ENCODE assay signal across 1 cellular context in the genomic region with DNA sequence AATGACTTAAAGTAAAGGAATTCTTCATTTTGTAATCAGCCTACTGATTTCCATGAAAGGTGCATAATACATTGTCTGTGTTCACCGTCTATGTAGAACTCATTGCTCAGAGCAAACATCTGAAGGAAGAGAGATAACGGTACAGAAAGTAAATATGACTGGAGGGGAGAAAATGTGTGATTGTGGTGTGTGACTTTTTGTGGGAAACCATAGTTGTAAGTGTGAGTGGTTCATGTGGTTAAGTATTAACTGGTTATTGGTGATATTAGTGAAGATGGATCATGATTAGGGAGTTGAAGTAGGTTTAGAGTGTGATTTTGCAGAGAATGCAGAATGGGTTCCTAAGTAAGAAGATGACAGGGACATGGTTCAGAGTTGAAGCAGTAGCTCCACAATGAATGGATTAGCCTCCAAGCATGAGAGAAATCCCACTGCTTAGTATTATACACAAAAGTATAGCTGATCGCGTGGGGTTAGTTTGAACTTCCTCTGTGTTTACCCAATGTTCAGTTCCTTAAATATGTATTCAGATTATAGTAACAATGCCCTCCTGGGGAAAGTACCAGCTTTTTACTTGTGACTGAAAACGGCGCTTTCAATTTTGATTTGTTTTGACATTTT.
A peak's percentile ranks its signal among the peaks of the same experiment; 100 is the strongest.
TF ChIP-seq lines count a peak whose summit lies in the region.

No MANE protein-coding gene starts in this region.

TF ChIP-seq in HepG2, 621 proteins besides CTCF, POLR2A, EP300 and RAD21 (continued from another document and continues in another):
- TF ChIP-seq ESRRA (CRISPR knock-in tag; IDR thresholded peaks at IDR 0.05; ENCODE audit: low read depth) (no peak), NONO (IDR thresholded peaks at IDR 0.05) (no peak), NONO (CRISPR knock-in tag; conservative IDR thresholded peaks at IDR 0.05) (peak; percentile 76), BCL6 (CRISPR knock-in tag; IDR thresholded peaks at IDR 0.05) (peak; percentile 100), KLF6 (CRISPR knock-in tag; IDR thresholded peaks at IDR 0.05) (0 out of 2 replicates have a peak, but pooled peaks have one; percentile 27), SMAD3 (CRISPR knock-in tag; IDR thresholded peaks at IDR 0.05) (peak; percentile 58; the same call in 1 of the 2 replicates), NCOA5 (CRISPR knock-in tag; IDR thresholded peaks at IDR 0.05) (no peak), ZNF143 (CRISPR knock-in tag; IDR thresholded peaks at IDR 0.05) (no peak), ZBTB3 (CRISPR knock-in tag; IDR thresholded peaks at IDR 0.05; ENCODE audit: borderline replicate concordance, low read depth) (no peak), THRA (CRISPR knock-in tag; IDR thresholded peaks at IDR 0.05; ENCODE audit: borderline replicate concordance) (peak; percentile 84; the same call in 1 of the 2 replicates), ZGPAT (CRISPR knock-in tag; IDR thresholded peaks at IDR 0.05) (peak; percentile 72), ZNF510 (CRISPR knock-in tag; IDR thresholded peaks at IDR 0.05; ENCODE audit: low read depth) (0 out of 2 replicates have a peak, but pooled peaks have one; percentile 27), HOXD1 (CRISPR knock-in tag; IDR thresholded peaks at IDR 0.05) (peak; percentile 97), PHF5A (CRISPR knock-in tag; IDR thresholded peaks at IDR 0.05; ENCODE audit: low read depth, unreplicated experiment) (no peak), ZFP1 (CRISPR knock-in tag; IDR thresholded peaks at IDR 0.05) (0 out of 2 replicates have a peak, but pooled peaks have one; percentile 52), ZNF574 (CRISPR knock-in tag; IDR thresholded peaks at IDR 0.05) (no peak), CREM (IDR thresholded peaks at IDR 0.05) (peak; percentile 86), CREM (CRISPR knock-in tag; IDR thresholded peaks at IDR 0.05) (no peak), ARID5B (CRISPR knock-in tag; IDR thresholded peaks at IDR 0.05) (peak; percentile 98), JUND (CRISPR knock-in tag; IDR thresholded peaks at IDR 0.05) (peak; percentile 59; the same call in 1 of the 2 replicates), CHD4 (IDR thresholded peaks at IDR 0.05; ENCODE audit: borderline replicate concordance, low read length) (peak; percentile 79), ZNF816 (CRISPR knock-in tag; IDR thresholded peaks at IDR 0.05; ENCODE audit: borderline replicate concordance) (no peak), IKZF1 (IDR thresholded peaks at IDR 0.05) (no peak), ZNF160 (CRISPR knock-in tag; IDR thresholded peaks at IDR 0.05) (no peak), STAT6 (CRISPR knock-in tag; IDR thresholded peaks at IDR 0.05; ENCODE audit: borderline replicate concordance) (no peak), TARDBP (CRISPR knock-in tag; IDR thresholded peaks at IDR 0.05) (peak; percentile 82; the same call in 1 of the 2 replicates), MNT (IDR thresholded peaks at IDR 0.05) (peak; percentile 12; the same call in 1 of the 2 replicates)
- TF ChIP-seq, protein P1, sequence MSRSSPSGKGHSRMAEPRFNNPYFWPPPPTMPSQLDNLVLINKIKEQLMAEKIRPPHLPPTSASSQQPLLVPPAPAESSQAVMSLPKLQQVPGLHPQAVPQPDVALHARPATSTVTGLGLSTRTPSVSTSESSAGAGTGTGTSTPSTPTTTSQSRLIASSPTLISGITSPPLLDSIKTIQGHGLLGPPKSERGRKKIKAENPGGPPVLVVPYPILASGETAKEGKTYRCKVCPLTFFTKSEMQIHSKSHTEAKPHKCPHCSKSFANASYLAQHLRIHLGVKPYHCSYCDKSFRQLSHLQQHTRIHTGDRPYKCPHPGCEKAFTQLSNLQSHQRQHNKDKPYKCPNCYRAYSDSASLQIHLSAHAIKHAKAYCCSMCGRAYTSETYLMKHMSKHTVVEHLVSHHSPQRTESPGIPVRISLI (CRISPR knock-in tag; IDR thresholded peaks at IDR 0.05; ENCODE audit: borderline replicate concordance) = peak; percentile 60; the same call in 1 of the 2 replicates
- TF ChIP-seq, protein P2, sequence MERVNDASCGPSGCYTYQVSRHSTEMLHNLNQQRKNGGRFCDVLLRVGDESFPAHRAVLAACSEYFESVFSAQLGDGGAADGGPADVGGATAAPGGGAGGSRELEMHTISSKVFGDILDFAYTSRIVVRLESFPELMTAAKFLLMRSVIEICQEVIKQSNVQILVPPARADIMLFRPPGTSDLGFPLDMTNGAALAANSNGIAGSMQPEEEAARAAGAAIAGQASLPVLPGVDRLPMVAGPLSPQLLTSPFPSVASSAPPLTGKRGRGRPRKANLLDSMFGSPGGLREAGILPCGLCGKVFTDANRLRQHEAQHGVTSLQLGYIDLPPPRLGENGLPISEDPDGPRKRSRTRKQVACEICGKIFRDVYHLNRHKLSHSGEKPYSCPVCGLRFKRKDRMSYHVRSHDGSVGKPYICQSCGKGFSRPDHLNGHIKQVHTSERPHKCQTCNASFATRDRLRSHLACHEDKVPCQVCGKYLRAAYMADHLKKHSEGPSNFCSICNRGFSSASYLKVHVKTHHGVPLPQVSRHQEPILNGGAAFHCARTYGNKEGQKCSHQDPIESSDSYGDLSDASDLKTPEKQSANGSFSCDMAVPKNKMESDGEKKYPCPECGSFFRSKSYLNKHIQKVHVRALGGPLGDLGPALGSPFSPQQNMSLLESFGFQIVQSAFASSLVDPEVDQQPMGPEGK (CRISPR knock-in tag; IDR thresholded peaks at IDR 0.05) = peak; percentile 65; the same call in 1 of the 2 replicates
- TF ChIP-seq, protein P3, sequence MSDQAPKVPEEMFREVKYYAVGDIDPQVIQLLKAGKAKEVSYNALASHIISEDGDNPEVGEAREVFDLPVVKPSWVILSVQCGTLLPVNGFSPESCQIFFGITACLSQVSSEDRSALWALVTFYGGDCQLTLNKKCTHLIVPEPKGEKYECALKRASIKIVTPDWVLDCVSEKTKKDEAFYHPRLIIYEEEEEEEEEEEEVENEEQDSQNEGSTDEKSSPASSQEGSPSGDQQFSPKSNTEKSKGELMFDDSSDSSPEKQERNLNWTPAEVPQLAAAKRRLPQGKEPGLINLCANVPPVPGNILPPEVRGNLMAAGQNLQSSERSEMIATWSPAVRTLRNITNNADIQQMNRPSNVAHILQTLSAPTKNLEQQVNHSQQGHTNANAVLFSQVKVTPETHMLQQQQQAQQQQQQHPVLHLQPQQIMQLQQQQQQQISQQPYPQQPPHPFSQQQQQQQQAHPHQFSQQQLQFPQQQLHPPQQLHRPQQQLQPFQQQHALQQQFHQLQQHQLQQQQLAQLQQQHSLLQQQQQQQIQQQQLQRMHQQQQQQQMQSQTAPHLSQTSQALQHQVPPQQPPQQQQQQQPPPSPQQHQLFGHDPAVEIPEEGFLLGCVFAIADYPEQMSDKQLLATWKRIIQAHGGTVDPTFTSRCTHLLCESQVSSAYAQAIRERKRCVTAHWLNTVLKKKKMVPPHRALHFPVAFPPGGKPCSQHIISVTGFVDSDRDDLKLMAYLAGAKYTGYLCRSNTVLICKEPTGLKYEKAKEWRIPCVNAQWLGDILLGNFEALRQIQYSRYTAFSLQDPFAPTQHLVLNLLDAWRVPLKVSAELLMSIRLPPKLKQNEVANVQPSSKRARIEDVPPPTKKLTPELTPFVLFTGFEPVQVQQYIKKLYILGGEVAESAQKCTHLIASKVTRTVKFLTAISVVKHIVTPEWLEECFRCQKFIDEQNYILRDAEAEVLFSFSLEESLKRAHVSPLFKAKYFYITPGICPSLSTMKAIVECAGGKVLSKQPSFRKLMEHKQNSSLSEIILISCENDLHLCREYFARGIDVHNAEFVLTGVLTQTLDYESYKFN (CRISPR knock-in tag; conservative IDR thresholded peaks at IDR 0.05) = peak; percentile 87
